In genomic region chr7:132588596-132588995, GRCh38 we compare ENCODE assay signal across 8 cellular contexts. TPM values are rescaled to one million over a fixed set of nuclear protein-coding genes. Genes with fewer than 3 reads are reported as not detected.
"Had no signal": no experiment of that assay in that cellular context is flagged by ENCODE, and none has a peak within 500 bp of the region (broad histone marks: within the 10 kb centered on the region; RNA-seq: fewer than 3 reads in every experiment).

No MANE protein-coding gene starts in this region.

- DNase-seq: GDM1, GF-D8 had no signal

- H3K4me3 ChIP-seq: GM12878 had no signal

- ATAC-seq: GM12878 had no signal

- FAIRE-seq: G401.6, GM12878, GM12891, GM12892, GM18507, GM19239 had no signal

RNA-seq across cellular contexts. Expression of gene PLXNA4, which starts 12.3 kb away (rescaled TPM):
- polyA plus RNA-seq: GM12878 had no signal
